ENCODE assay signal across 8 cellular contexts in the genomic region with DNA sequence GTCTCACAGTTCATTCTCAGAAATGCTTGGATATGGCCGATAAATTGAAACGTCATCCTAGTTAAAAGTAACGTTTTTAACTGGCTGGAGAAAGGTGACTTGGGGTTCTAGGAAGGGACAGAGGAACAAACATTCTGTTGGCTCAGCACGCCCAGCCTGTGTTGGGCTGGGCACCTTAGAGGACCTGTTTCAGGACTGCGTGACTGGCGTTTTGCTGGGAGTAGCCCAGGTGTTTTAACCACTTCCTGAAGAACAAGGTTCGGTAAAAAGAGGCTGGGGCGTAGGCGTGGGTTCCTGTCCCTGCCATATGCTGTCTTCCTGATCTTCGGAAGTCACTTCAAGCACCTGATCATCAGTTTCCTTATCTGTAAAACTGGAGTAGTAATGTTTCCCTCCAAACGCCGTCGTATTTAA. TPM values are rescaled to one million over a fixed set of nuclear protein-coding genes. Genes with fewer than 3 reads are reported as not detected.
A peak's percentile ranks its signal among the peaks of the same experiment; 100 is the strongest.
DNase-seq lines count a peak whose midpoint lies in the region; ATAC-seq, FAIRE-seq and TF ChIP-seq lines count a peak whose summit lies in the region.

No MANE protein-coding gene starts in this region.

- H3K9me3 ChIP-seq in HUES48 (ENCODE audit: control insufficient read depth, insufficient read depth, low read length) (no peaks in the 10 kb centered on the region), esophagus squamous epithelium (no peaks in the 10 kb centered on the region), small intestine (ENCODE audit: control insufficient read depth, low read depth) (no peaks in the 10 kb centered on the region), SJCRH30 (replicated peaks) (no peaks in the 10 kb centered on the region)

- DNase-seq in activated CD4-positive, alpha-beta memory T cell treated with anti-CD3 and anti-CD28 coated beads for 36 hours = peak; percentile 82
- DNase-seq in esophagus squamous epithelium (lab: John Stamatoyannopoulos, UW) (no peak), small intestine (peak; percentile 80), H4 (ENCODE audit: low spot score) (no peak), SJCRH30 (no peak)

- peaks cover 5% of the 10 kb centered on the region for H3K9me3 Mint-ChIP-seq in activated CD4-positive, alpha-beta memory T cell treated with anti-CD3 and anti-CD28 coated beads for 36 hours

- no peak for TF ChIP-seq CTCF in esophagus squamous epithelium (IDR thresholded peaks at IDR 0.05)

- H3K9ac ChIP-seq in HUES48 (ENCODE audit: low read depth, low read length) = no peak overlapping the region

- no peak overlapping the region for H3K27ac ChIP-seq in HUES48 (ENCODE audit: low read depth, low read length)
- peak overlapping the region; percentile 97 to 100 (median 99) for H3K27ac ChIP-seq in esophagus squamous epithelium
- H3K27ac ChIP-seq in small intestine (ENCODE audit: low read depth in 1 of 2, low read length in 1 of 2) = peak overlapping the region; percentile 90 to 99
- no peak overlapping the region for H3K27ac ChIP-seq in SJCRH30

- H3K4me3 Mint-ChIP-seq in activated CD4-positive, alpha-beta memory T cell treated with anti-CD3 and anti-CD28 coated beads for 36 hours = peak overlapping the region; percentile 97

- H3K4me1 ChIP-seq in HUES48 (ENCODE audit: control insufficient read depth, insufficient read depth, low read length) (peaks cover 5% of the 10 kb centered on the region), esophagus squamous epithelium (peaks cover 11 to 62% (median 21%) of the 10 kb centered on the region in 3 donors), small intestine (ENCODE audit: control insufficient read depth in 2 of 2, insufficient read depth in 1 of 2, low read depth in 1 of 2, low read length in 1 of 2) (peaks cover 4 to 14% of the 10 kb centered on the region in 2 donors), SJCRH30 (no peaks in the 10 kb centered on the region)

- intact Hi-C loops in activated CD4-positive, alpha-beta memory T cell treated with anti-CD3 and anti-CD28 coated beads for 36 hours (cut with micrococcal nuclease) = loop anchor here (1.0 to 2.0 kb wide), 3 partner anchors 10 to 1047 kb away; a partner anchor contains a TSS
- intact Hi-C loops in esophagus squamous epithelium (cut with DNase I) = no loop called here

- H3K4me3 ChIP-seq in HUES48 (ENCODE audit: low read depth, low read length) = peak overlapping the region; percentile 93
- peak overlapping the region; percentile 73 to 90 (median 88) for H3K4me3 ChIP-seq in esophagus squamous epithelium
- peak overlapping the region in 1 of 2 donors; percentile 86 for H3K4me3 ChIP-seq in small intestine (ENCODE audit: low read depth in 1 of 2, low read length in 2 of 2)
- H3K4me3 ChIP-seq in SJCRH30 = no peak overlapping the region

- WGBS in esophagus squamous epithelium, 2 donors = 14 to 45% methylated on average over 13 of the region's 13 CpGs
- WGBS in small intestine, 3 donors = 8 to 30% (median 14%) methylated on average over 13 of the region's 13 CpGs

- H3K4me1 Mint-ChIP-seq in activated CD4-positive, alpha-beta memory T cell treated with anti-CD3 and anti-CD28 coated beads for 36 hours (ENCODE audit: low read depth) = peaks cover 32% of the 10 kb centered on the region

- no peak for FAIRE-seq in small intestine (lab: Jason Lieb, UNC)

- H3K27me3 ChIP-seq in HUES48 (ENCODE audit: control insufficient read depth, insufficient read depth, low read length) = peaks cover 19% of the 10 kb centered on the region
- no peaks in the 10 kb centered on the region for H3K27me3 ChIP-seq in esophagus squamous epithelium
- no peaks in the 10 kb centered on the region for H3K27me3 ChIP-seq in small intestine (ENCODE audit: control insufficient read depth in 2 of 2, insufficient read depth in 2 of 2, low read length in 2 of 2)
- H3K27me3 ChIP-seq in SJCRH30 = no peaks in the 10 kb centered on the region

- CTCF ChIA-PET in activated CD4-positive, alpha-beta memory T cell treated with anti-CD3 and anti-CD28 coated beads for 36 hours (lab: Charles Lee) = interaction anchor here (1.4 to 6.3 kb wide), 3 partner anchors 9 to 267 kb away, joined by 3 to 53 read pairs (median 4); no protein-coding TSS in a partner anchor

- ATAC-seq in GM18873 (IDR thresholded peaks at IDR 0.05; ENCODE audit: low FRiP score, unreplicated experiment) (peak; percentile 33), GM19035 (IDR thresholded peaks at IDR 0.05; ENCODE audit: unreplicated experiment) (no peak)

- H3K36me3 ChIP-seq in HUES48 (ENCODE audit: control insufficient read depth, insufficient read depth, low read length) (0 out of 2 replicates have a peak, but pooled peaks cover 5% of the 10 kb centered on the region), esophagus squamous epithelium (peaks cover 0 to 20% (median 7%) of the 10 kb centered on the region in 3 donors), small intestine (ENCODE audit: control insufficient read depth in 2 of 2, insufficient read depth in 2 of 2, low read length in 2 of 2) (no peaks in the 10 kb centered on the region), SJCRH30 (peaks cover 3% of the 10 kb centered on the region; the same call in 1 of the 2 replicates)

- no peaks in the 10 kb centered on the region for H3K27me3 Mint-ChIP-seq in activated CD4-positive, alpha-beta memory T cell treated with anti-CD3 and anti-CD28 coated beads for 36 hours

- peak overlapping the region; percentile 99 for H3K27ac Mint-ChIP-seq in activated CD4-positive, alpha-beta memory T cell treated with anti-CD3 and anti-CD28 coated beads for 36 hours

- H3K36me3 Mint-ChIP-seq in activated CD4-positive, alpha-beta memory T cell treated with anti-CD3 and anti-CD28 coated beads for 36 hours = peaks cover 17% of the 10 kb centered on the region

- POLR2A ChIA-PET in activated CD4-positive, alpha-beta memory T cell treated with anti-CD3 and anti-CD28 coated beads for 36 hours (lab: Charles Lee) = interaction anchor here (1.3 to 3.0 kb wide), 3 partner anchors 8 to 295 kb away, joined by 3 to 22 read pairs (median 7); no protein-coding TSS in a partner anchor

- peak in 1 of 4 donors; percentile 16 for TF ChIP-seq POLR2A in esophagus squamous epithelium (IDR thresholded peaks at IDR 0.05)

RNA-seq across cellular contexts. Expression of a gene that starts 1.1 kb away (rescaled TPM):
- 10 to 100 TPM; 23.5 to 25.4 TPM for total RNA-seq in activated CD4-positive, alpha-beta memory T cell treated with anti-CD3 and anti-CD28 coated beads for 36 hours
- total RNA-seq in esophagus squamous epithelium = 10 to 100 TPM; 17.2 to 57.8 (median 22.6) TPM
- 10 to 100 TPM in 1 of 3 donors, 1 to 10 TPM in 2; 4.9 to 11.9 (median 6.8) TPM for polyA plus RNA-seq in small intestine
- 2.7 and 4.0 TPM in 2 replicates for total RNA-seq in H4 (2014; rRNA removed; shearing (Covaris generic))
- 16.1 and 17.3 TPM in 2 replicates for total RNA-seq in SJCRH30 (2014; rRNA removed; shearing (Covaris generic))

RNA-seq across cellular contexts. Expression of a gene that starts 10.0 kb away (rescaled TPM):
- total RNA-seq in activated CD4-positive, alpha-beta memory T cell treated with anti-CD3 and anti-CD28 coated beads for 36 hours = 10 to 100 TPM; 20.0 to 20.5 TPM
- 10 to 100 TPM; 13.8 to 25.4 (median 19.1) TPM for total RNA-seq in esophagus squamous epithelium
- 10 to 100 TPM in 1 of 3 donors, 1 to 10 TPM in 2; 4.7 to 20.7 (median 6.5) TPM for polyA plus RNA-seq in small intestine
- total RNA-seq in H4 (2014; rRNA removed; shearing (Covaris generic)) = 23.8 and 28.9 TPM in 2 replicates
- total RNA-seq in SJCRH30 (2014; rRNA removed; shearing (Covaris generic)) = 20.5 and 22.1 TPM in 2 replicates

Comparison
In these comparisons a context has a peak if more than half of its experiments do, and no peak if none do; other contexts are left out.
1. H3K27ac ChIP-seq: peak in esophagus squamous epithelium (4 of 4) and small intestine (2 of 2); none in HUES48 (single experiment) and SJCRH30 (single experiment).
2. DNase-seq: peak in activated CD4-positive, alpha-beta memory T cell treated with anti-CD3 and anti-CD28 coated beads for 36 hours (single experiment) and small intestine (single experiment); none in esophagus squamous epithelium (single experiment), H4 (single experiment) and SJCRH30 (0 of 2).